ENCODE assay signal across 28 cellular contexts in genomic region chr19:624433-625109, GRCh38. TPM values are rescaled to one million over a fixed set of nuclear protein-coding genes. Genes with fewer than 3 reads are reported as not detected.
DNase-seq lines count a peak whose midpoint lies in the region; ATAC-seq and TF ChIP-seq lines count a peak whose summit lies in the region.
"Had no signal": no experiment of that assay in that cellular context is flagged by ENCODE, and none has a peak within 500 bp of the region (broad histone marks: within the 10 kb centered on the region; RNA-seq: fewer than 3 reads in every experiment).

No MANE protein-coding gene starts in this region.

- WGBS in psoas muscle, 3 donors: 85 to 91% (median 86%) methylated on average over 20 to 24 of the region's 24 CpGs

- intact Hi-C loops in psoas muscle (cut with DNase I): loop anchor here (5.0 kb wide), 2 partner anchors 32 to 47 kb away; no protein-coding TSS in a partner anchor

- H3K27ac ChIP-seq in HEK293 (ENCODE audit: extremely low read depth, low read depth, low read length) (no peak overlapping the region), caudate nucleus (ENCODE audit: low read depth, low read length) (peak overlapping the region; percentile 86), psoas muscle (peak overlapping the region; percentile 16)
- H3K27ac ChIP-seq: ascending aorta, KMS-11, SJCRH30, skin epidermis, WERI-Rb-1 had no signal

- no peaks in the 10 kb centered on the region for H3K9me3 ChIP-seq in HEK293 (ENCODE audit: control insufficient read depth, insufficient read depth, low read depth, low read length)
- H3K9me3 ChIP-seq in psoas muscle: no peaks in the 10 kb centered on the region
- H3K9me3 ChIP-seq: ascending aorta, gastroesophageal sphincter, MG63, SJCRH30 had no signal

- no peaks in the 10 kb centered on the region for H3K27me3 ChIP-seq in psoas muscle (ENCODE audit: insufficient read depth in 3 of 3, low read length in 2 of 3)
- H3K27me3 ChIP-seq: ascending aorta, gastroesophageal sphincter, MG63, SJCRH30 had no signal

- H3K4me1 ChIP-seq in HEK293 (ENCODE audit: control insufficient read depth, insufficient read depth, low read length) (no peaks in the 10 kb centered on the region), psoas muscle (no peaks in the 10 kb centered on the region)
- H3K4me1 ChIP-seq: ascending aorta, SJCRH30 had no signal

- H3K36me3 ChIP-seq in HEK293 (ENCODE audit: control insufficient read depth in 2 of 2, insufficient read depth in 1 of 2, low read length in 2 of 2) (peaks cover 9 to 77% of the 10 kb centered on the region in 2 experiments; a peak in 2 of 3 replicates), psoas muscle (ENCODE audit: insufficient read depth in 1 of 2, low read depth in 1 of 2) (peaks cover 6 to 90% of the 10 kb centered on the region in 2 donors)
- H3K36me3 ChIP-seq: MG63 had no signal

- POLR2A ChIA-PET in HEK293 (lab: Yijun Ruan, JAX): no interaction called here

- DNase-seq in caudate nucleus (lab: John Stamatoyannopoulos, UW): no peak
- DNase-seq in psoas muscle: no peak
- no peak for DNase-seq in NK-92 (lab: John Stamatoyannopoulos, UW; ENCODE audit: unreplicated experiment)
- no peak for DNase-seq in DMS153 treated with DMSO at 0.1 percent for 48 hours (lab: John Stamatoyannopoulos, UW; ENCODE audit: unreplicated experiment)
- no peak for DNase-seq in NCI-H2196 (lab: John Stamatoyannopoulos, UW; ENCODE audit: unreplicated experiment)
- DNase-seq in amygdala (lab: John Stamatoyannopoulos, UW): no peak
- DNase-seq: activated CD4-positive, alpha-beta T cell treated with anti-CD3 and anti-CD28 coated beads for 4 hours; activated CD8-positive, alpha-beta T cell treated with anti-CD3 and anti-CD28 coated beads, Interleukin-2, amount 10 ng/mL, durations not matched to agents 7 days and 5 days; activated naive CD4-positive, alpha-beta T cell treated with anti-CD3 and anti-CD28 coated beads for 36 hours; CD4-positive, alpha-beta T cell; DND-41; MG63; naive thymus-derived CD8-positive, alpha-beta T cell; NCI-H1105; NCI-H187; NCI-H82; occipital lobe; SJCRH30; stimulated activated naive B cell treated with anti-CD40 and anti-IgM and Interleukin-4, amounts not matched to agents 10 μg/mL and 1 μg/mL and 100 μg/mL, for 72 hours had no signal

- CTCF ChIA-PET in HEK293 (lab: Yijun Ruan, JAX): interaction anchor here (0.6 to 0.9 kb wide), 2 partner anchors 37 to 146 kb away, joined by 3 read pairs; no protein-coding TSS in a partner anchor

- H3K4me3 ChIP-seq in HEK293 (ENCODE audit: low read depth, low read length) (no peak overlapping the region), psoas muscle (no peak overlapping the region)
- H3K4me3 ChIP-seq: ascending aorta, gastroesophageal sphincter, lung, MG63, SJCRH30, skin epidermis had no signal

- no peak for TF ChIP-seq CTCF in HEK293 (tag by site-specific recombination; IDR thresholded peaks at IDR 0.05)
- no peak for TF ChIP-seq CTCF in psoas muscle (IDR thresholded peaks at IDR 0.05)

- no peak for ATAC-seq in psoas muscle
- ATAC-seq: activated CD8-positive, alpha-beta T cell treated with anti-CD3 and anti-CD28 coated beads, Interleukin-2, amount 10 ng/mL, durations not matched to agents 7 days and 5 days; gastroesophageal sphincter; naive thymus-derived CD8-positive, alpha-beta T cell; stimulated activated naive B cell treated with anti-CD40 and anti-IgM and Interleukin-4, amounts not matched to agents 10 μg/mL and 1 μg/mL and 100 μg/mL, for 72 hours had no signal

TF ChIP-seq in HEK293, 187 proteins besides CTCF, POLR2A, EP300 and RAD21:
- TF ChIP-seq AEBP2 (tag by site-specific recombination; IDR thresholded peaks at IDR 0.05; ENCODE audit: borderline replicate concordance) (no peak), ZIC2 (tag by site-specific recombination; IDR thresholded peaks at IDR 0.05) (peak; percentile 75)

RNA-seq across cellular contexts. Expression of gene POLRMT, which starts 8.8 kb away (rescaled TPM):
- 10 to 100 TPM; 66.1 to 99.8 (median 81.4) TPM for total RNA-seq in psoas muscle
- polyA plus RNA-seq in psoas muscle: 10 to 100 TPM; 61.7 to 79.6 (median 66.5) TPM

RNA-seq across cellular contexts. Expression of gene FGF22, which starts 15.1 kb away (rescaled TPM):
- total RNA-seq in psoas muscle: under 1 TPM in 2 of 4 donors, not detected in 2; 0.15 to 0.26 TPM
- polyA plus RNA-seq in psoas muscle: under 1 TPM; 0.14 to 0.42 (median 0.16) TPM
- total RNA-seq: activated CD8-positive, alpha-beta T cell treated with anti-CD3 and anti-CD28 coated beads, Interleukin-2, amount 10 ng/mL, durations not matched to agents 7 days and 5 days; activated naive CD4-positive, alpha-beta T cell treated with anti-CD3 and anti-CD28 coated beads for 36 hours; ascending aorta; HT1080; NCI-H460; SJCRH30 had no signal
- polyA plus RNA-seq: naive thymus-derived CD8-positive, alpha-beta T cell had no signal

RNA-seq across cellular contexts. Expression of gene HCN2, which starts 34.9 kb away (rescaled TPM):
- under 1 TPM in 2 of 4 donors, not detected in 2; 0.08 to 0.13 TPM for total RNA-seq in psoas muscle
- under 1 TPM in 2 of 3 donors, not detected in 1; 0.04 to 0.05 TPM for polyA plus RNA-seq in psoas muscle
- total RNA-seq: ascending aorta had no signal

RNA-seq across cellular contexts. Expression of gene RNF126, which starts 38.4 kb away (rescaled TPM):
- total RNA-seq in psoas muscle: 10 to 100 TPM; 25.2 to 62.9 (median 50.4) TPM
- polyA plus RNA-seq in psoas muscle: 10 to 100 TPM; 48.8 to 72.1 (median 63.3) TPM

RNA-seq across cellular contexts. Expression of gene FSTL3, which starts 51.6 kb away (rescaled TPM):
- total RNA-seq in psoas muscle: 10 to 100 TPM in 2 of 4 donors, 1 to 10 TPM in 2; 5.4 to 11.5 (median 8.5) TPM
- 10 to 100 TPM in 1 of 3 donors, 1 to 10 TPM in 2; 4.3 to 30.3 (median 6.1) TPM for polyA plus RNA-seq in psoas muscle
